In the genomic region with DNA sequence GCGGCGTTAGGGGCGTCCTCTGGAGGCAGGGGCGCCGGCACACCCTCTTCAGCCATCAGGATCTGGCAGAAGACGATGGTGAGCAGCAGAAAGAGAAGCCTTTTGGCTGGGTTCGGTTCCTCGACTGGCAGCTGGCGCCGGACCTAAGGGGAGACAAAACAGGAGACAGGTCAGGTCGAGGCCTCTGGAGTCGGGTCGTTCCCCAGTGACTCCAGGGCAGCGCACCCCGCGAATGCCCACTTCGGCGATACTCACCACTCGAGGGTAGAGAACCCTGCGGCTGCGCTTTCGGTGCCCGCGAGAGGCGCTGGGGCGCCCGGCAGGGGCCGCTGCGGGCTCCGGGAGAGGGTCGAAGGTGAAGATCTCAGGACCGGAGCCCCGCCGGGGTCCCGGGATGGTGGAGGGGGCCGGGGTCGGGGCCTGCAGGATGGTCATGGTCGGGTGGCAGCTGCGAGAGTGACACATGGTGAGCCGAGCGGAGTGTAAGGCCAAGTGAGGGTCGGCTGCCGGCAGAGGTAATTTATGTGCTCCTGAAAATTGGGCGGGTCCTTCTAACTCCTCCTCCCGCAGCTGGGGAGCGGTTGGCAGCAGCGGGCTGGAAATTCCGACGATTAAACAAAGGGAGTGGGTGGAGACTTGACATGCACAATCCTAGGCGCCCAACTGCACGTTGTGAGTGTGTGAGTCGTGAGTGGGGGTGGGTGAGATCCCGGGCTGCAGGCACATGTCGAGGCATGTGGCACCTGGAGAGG, we compare ENCODE assay signal across 8 cellular contexts. TPM values are rescaled to one million over a fixed set of nuclear protein-coding genes. Genes with fewer than 3 reads are reported as not detected.
A peak's percentile ranks its signal among the peaks of the same experiment; 100 is the strongest.
DNase-seq lines count a peak whose midpoint lies in the region; ATAC-seq and TF ChIP-seq lines count a peak whose summit lies in the region.

A gene with protein sequence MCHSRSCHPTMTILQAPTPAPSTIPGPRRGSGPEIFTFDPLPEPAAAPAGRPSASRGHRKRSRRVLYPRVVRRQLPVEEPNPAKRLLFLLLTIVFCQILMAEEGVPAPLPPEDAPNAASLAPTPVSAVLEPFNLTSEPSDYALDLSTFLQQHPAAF (minus strand): TSS at position 494 of the 752 bp plus-strand sequence. CDS start 29 bp downstream, at position 465.

- H3K27ac Mint-ChIP-seq in activated CD8-positive, alpha-beta memory T cell treated with anti-CD3 and anti-CD28 coated beads, Interleukin-2, amount 10 ng/mL, durations not matched to agents 7 days and 5 days = peak within 1 kb of the TSS; percentile 86
- peak within 1 kb of the TSS; percentile 77 for H3K27ac Mint-ChIP-seq in endothelial cell (ENCODE audit: unreplicated experiment)
- peak within 1 kb of the TSS; percentile 95 for H3K27ac Mint-ChIP-seq in mesothelial cell of epicardium

- H3K36me3 Mint-ChIP-seq in activated CD8-positive, alpha-beta memory T cell treated with anti-CD3 and anti-CD28 coated beads, Interleukin-2, amount 10 ng/mL, durations not matched to agents 7 days and 5 days = peaks cover 29% of the 10 kb centered on the region
- H3K36me3 Mint-ChIP-seq in endothelial cell (ENCODE audit: low read depth, unreplicated experiment) = peaks cover 19% of the 10 kb centered on the region
- H3K36me3 Mint-ChIP-seq in mesothelial cell of epicardium = peaks cover 11% of the 10 kb centered on the region

- DNase-seq in Caki2 (ENCODE audit: low read depth) = peak; percentile 96
- DNase-seq in NCI-H82 (lab: John Stamatoyannopoulos, UW) = peak; percentile 77
- peak; percentile 80 for DNase-seq in activated CD8-positive, alpha-beta memory T cell treated with anti-CD3 and anti-CD28 coated beads, Interleukin-2, amount 10 ng/mL, durations not matched to agents 7 days and 5 days
- DNase-seq in endothelial cell (ENCODE audit: low spot score) = peak; percentile 75
- peak; percentile 53 to 82 for DNase-seq in mesothelial cell of epicardium (ENCODE audit: low spot score in 2 of 2, unreplicated experiment in 2 of 2)
- peak; percentile 76 for DNase-seq in stimulated activated CD8-positive, alpha-beta memory T cell treated with anti-CD3 and anti-CD28 coated beads, Interleukin-15, amount 100 ng/mL, for 24 hours (ENCODE audit: low read depth)
- no peak for DNase-seq in middle frontal gyrus (ENCODE audit: extremely low spot score, low spot score)

- H3K27me3 Mint-ChIP-seq in activated CD8-positive, alpha-beta memory T cell treated with anti-CD3 and anti-CD28 coated beads, Interleukin-2, amount 10 ng/mL, durations not matched to agents 7 days and 5 days = no peaks in the 10 kb centered on the region
- H3K27me3 Mint-ChIP-seq in endothelial cell (ENCODE audit: unreplicated experiment) = no peaks in the 10 kb centered on the region
- no peaks in the 10 kb centered on the region for H3K27me3 Mint-ChIP-seq in mesothelial cell of epicardium (ENCODE audit: low read depth)

- peaks cover 42% of the 10 kb centered on the region for H3K4me1 Mint-ChIP-seq in activated CD8-positive, alpha-beta memory T cell treated with anti-CD3 and anti-CD28 coated beads, Interleukin-2, amount 10 ng/mL, durations not matched to agents 7 days and 5 days
- H3K4me1 Mint-ChIP-seq in endothelial cell (ENCODE audit: unreplicated experiment) (peaks cover 45% of the 10 kb centered on the region), mesothelial cell of epicardium (peaks cover 42% of the 10 kb centered on the region)

- ATAC-seq in HG02610 (IDR thresholded peaks at IDR 0.05; ENCODE audit: unreplicated experiment) = peak; percentile 30
- peak; percentile 49 for ATAC-seq in activated CD8-positive, alpha-beta memory T cell treated with anti-CD3 and anti-CD28 coated beads, Interleukin-2, amount 10 ng/mL, durations not matched to agents 7 days and 5 days

- no peak for TF ChIP-seq CTCF in endothelial cell (IDR thresholded peaks at IDR 0.05; ENCODE audit: unreplicated experiment)
- TF ChIP-seq CTCF in mesothelial cell of epicardium (IDR thresholded peaks at IDR 0.05; ENCODE audit: unreplicated experiment) = peak; percentile 58

- CTCF ChIA-PET in activated CD8-positive, alpha-beta memory T cell treated with anti-CD3 and anti-CD28 coated beads, Interleukin-2, amount 10 ng/mL, durations not matched to agents 7 days and 5 days (lab: Charles Lee) = interaction anchor here (0.6 to 6.4 kb wide), 17 partner anchors 8 to 147 kb away, joined by 3 to 35 read pairs (median 4); no protein-coding TSS in a partner anchor

- H3K4me3 Mint-ChIP-seq in activated CD8-positive, alpha-beta memory T cell treated with anti-CD3 and anti-CD28 coated beads, Interleukin-2, amount 10 ng/mL, durations not matched to agents 7 days and 5 days = peak within 1 kb of the TSS; percentile 95
- H3K4me3 Mint-ChIP-seq in endothelial cell (ENCODE audit: unreplicated experiment) (peak within 1 kb of the TSS; percentile 89), mesothelial cell of epicardium (peak within 1 kb of the TSS; percentile 97)

- in situ Hi-C loops in Caki2 (cut with HindIII; ENCODE audit: low pct_unique_long_range_greater_than_20kb, low sequenced_read_pairs) = no loop called here

- no peaks in the 10 kb centered on the region for H3K9me3 Mint-ChIP-seq in activated CD8-positive, alpha-beta memory T cell treated with anti-CD3 and anti-CD28 coated beads, Interleukin-2, amount 10 ng/mL, durations not matched to agents 7 days and 5 days (ENCODE audit: low read depth)
- H3K9me3 Mint-ChIP-seq in endothelial cell (ENCODE audit: unreplicated experiment) = no peaks in the 10 kb centered on the region
- H3K9me3 Mint-ChIP-seq in mesothelial cell of epicardium = no peaks in the 10 kb centered on the region

RNA-seq across cellular contexts. Expression of the gene that starts here (rescaled TPM):
- 124 and 148 TPM in 2 replicates for total RNA-seq in Caki2 (2014; rRNA removed; shearing (Covaris generic); ENCODE audit: low replicate concordance)
- 10 to 100 TPM in 1 of 2 experiments, 1 to 10 TPM in 1; 10.0 to 62.7 TPM for total RNA-seq in activated CD8-positive, alpha-beta memory T cell treated with anti-CD3 and anti-CD28 coated beads, Interleukin-2, amount 10 ng/mL, durations not matched to agents 7 days and 5 days
- total RNA-seq in endothelial cell (ENCODE audit: unreplicated experiment) (4.8 TPM), mesothelial cell of epicardium (131 to 136 TPM (median 134 TPM) in 3 replicates)
